In genomic region chr19:39037194-39037593, GRCh38 we compare ENCODE assay signal across 1 cellular context.
TF ChIP-seq lines count a peak whose summit lies in the region.

No MANE protein-coding gene starts in this region.

TF ChIP-seq in GM23338, 12 proteins besides CTCF, POLR2A, EP300 and RAD21 (continued from another document):
- TF ChIP-seq ZNF462 (CRISPR knock-in tag; IDR thresholded peaks at IDR 0.05) (no peak), REST (IDR thresholded peaks at IDR 0.05; ENCODE audit: unreplicated experiment) (no peak)
